In the genomic region with DNA sequence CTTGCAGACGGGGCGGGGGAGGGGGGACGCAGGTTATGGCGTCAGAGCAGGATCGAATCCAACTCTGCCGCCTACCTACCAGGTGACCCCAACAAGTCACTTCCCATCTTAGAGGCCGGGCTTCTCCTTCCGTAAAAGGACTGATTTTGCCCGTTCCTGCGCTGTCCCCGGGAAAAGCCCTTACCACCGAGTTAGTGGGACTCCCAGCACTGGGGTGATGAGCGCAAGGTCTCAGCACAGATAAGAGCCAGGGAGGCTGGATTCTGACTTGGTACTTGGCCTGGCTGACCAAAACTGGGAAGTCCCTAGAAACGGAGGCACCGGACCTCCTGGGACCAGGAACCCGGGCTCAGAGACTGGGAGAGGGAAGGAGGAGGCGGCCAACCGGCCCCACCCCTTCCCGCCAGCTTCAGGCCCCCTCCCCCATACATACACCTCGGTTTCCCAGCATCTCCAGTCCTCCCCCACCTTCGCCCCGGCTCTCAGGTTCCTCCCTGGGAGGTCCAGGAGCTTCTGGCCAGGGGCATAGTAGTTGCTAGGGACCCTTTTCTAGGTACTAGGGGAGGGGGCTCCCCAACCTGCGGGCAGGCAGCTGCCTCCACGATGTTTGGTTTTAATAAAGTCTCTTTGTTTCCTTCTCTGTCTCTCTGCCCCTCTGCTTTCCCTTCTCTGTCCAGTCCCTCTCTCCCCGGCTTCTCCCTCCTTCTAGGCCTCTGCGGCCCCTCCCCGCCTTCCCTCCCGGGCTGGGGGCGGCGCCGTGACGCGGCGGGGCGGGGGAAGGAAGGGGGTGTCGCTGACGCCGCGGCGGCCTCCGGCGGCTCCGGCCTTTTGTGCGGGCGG, we compare ENCODE assay signal across 7 cellular contexts. TPM values are rescaled to one million over a fixed set of nuclear protein-coding genes. Genes with fewer than 3 reads are reported as not detected.
DNase-seq lines count a peak whose midpoint lies in the region; ATAC-seq and TF ChIP-seq lines count a peak whose summit lies in the region.

A gene (plus strand): TSS at position 826 of the 840 bp plus-strand sequence. CDS start 156 bp downstream, outside the sequence.

- CTCF ChIA-PET in activated CD4-positive, alpha-beta T cell treated with anti-CD3 and anti-CD28 coated beads for 36 hours (lab: Charles Lee), result interaction anchor here (0.6 to 3.4 kb wide), 4 partner anchors 8 to 44 kb away, joined by 3 to 26 read pairs (median 4); no protein-coding TSS in a partner anchor

- POLR2A ChIA-PET in activated CD4-positive, alpha-beta T cell treated with anti-CD3 and anti-CD28 coated beads for 36 hours (lab: Charles Lee), result interaction anchor here (1.7 to 3.1 kb wide), 2 partner anchors 10 to 26 kb away, joined by 14 to 15 read pairs; no protein-coding TSS in a partner anchor

- intact Hi-C loops in activated CD4-positive, alpha-beta T cell treated with anti-CD3 and anti-CD28 coated beads for 36 hours (cut with DNase I, micrococcal nuclease), result loop anchor here (1.0 to 5.0 kb wide), 5 partner anchors 15 to 1627 kb away; a partner anchor contains a TSS

- peak within 1 kb of the TSS; percentile 96 for H3K27ac ChIP-seq in cingulate gyrus (ENCODE audit: low read depth, low read length)

- H3K4me3 Mint-ChIP-seq in activated CD4-positive, alpha-beta T cell treated with anti-CD3 and anti-CD28 coated beads for 36 hours, result peak within 1 kb of the TSS; percentile 100

- H3K9me3 Mint-ChIP-seq in activated CD4-positive, alpha-beta T cell treated with anti-CD3 and anti-CD28 coated beads for 36 hours (ENCODE audit: low read depth), result no peaks in the 10 kb centered on the region

- H3K36me3 Mint-ChIP-seq in activated CD4-positive, alpha-beta T cell treated with anti-CD3 and anti-CD28 coated beads for 36 hours (ENCODE audit: low read depth), result peaks cover 36% of the 10 kb centered on the region

- H3K27ac Mint-ChIP-seq in activated CD4-positive, alpha-beta T cell treated with anti-CD3 and anti-CD28 coated beads for 36 hours, result peak within 1 kb of the TSS; percentile 100

- in situ Hi-C loops in GM13977 (cut with MboI; ENCODE audit: low pct_unique_long_range_greater_than_20kb, low sequenced_read_pairs, unreplicated experiment), result no loop called here

- peak; percentile 97 for DNase-seq in GM13977 (ENCODE audit: low spot score)
- peak; percentile 29 to 79 for DNase-seq in NCI-H446 (lab: John Stamatoyannopoulos, UW)
- peak; percentile 87 for DNase-seq in activated CD4-positive, alpha-beta T cell treated with anti-CD3 and anti-CD28 coated beads for 36 hours
- peak; percentile 96 for DNase-seq in left kidney (ENCODE audit: low read depth, low spot score)
- peak; percentile 71 for DNase-seq in stimulated activated CD4-positive, alpha-beta T cell treated with anti-CD3 and anti-CD28 coated beads, Interleukin-1b, Interleukin-23, amount 100 ng/mL, for 48 hours

- peak; percentile 53 for ATAC-seq in HG03045 (IDR thresholded peaks at IDR 0.05; ENCODE audit: unreplicated experiment)
- ATAC-seq in activated CD4-positive, alpha-beta T cell treated with anti-CD3 and anti-CD28 coated beads for 36 hours, result peak; percentile 55

- no peak for TF ChIP-seq CTCF in GM13977 (IDR thresholded peaks at IDR 0.05; ENCODE audit: extremely low read depth, insufficient read depth, missing control alignments)

- peaks cover 69% of the 10 kb centered on the region for H3K4me1 Mint-ChIP-seq in activated CD4-positive, alpha-beta T cell treated with anti-CD3 and anti-CD28 coated beads for 36 hours

- no peaks in the 10 kb centered on the region for H3K27me3 Mint-ChIP-seq in activated CD4-positive, alpha-beta T cell treated with anti-CD3 and anti-CD28 coated beads for 36 hours

RNA-seq across cellular contexts. Expression of the gene that starts here (rescaled TPM):
- 100 to 1,000 TPM; 185 to 227 TPM for total RNA-seq in activated CD4-positive, alpha-beta T cell treated with anti-CD3 and anti-CD28 coated beads for 36 hours

Comparison
In these comparisons a context has a peak if more than half of its experiments do, and no peak if none do; other contexts are left out.
1. Peak in every context shown above with its lines: DNase-seq, ATAC-seq and H3K27ac ChIP-seq.